In the genomic region with DNA sequence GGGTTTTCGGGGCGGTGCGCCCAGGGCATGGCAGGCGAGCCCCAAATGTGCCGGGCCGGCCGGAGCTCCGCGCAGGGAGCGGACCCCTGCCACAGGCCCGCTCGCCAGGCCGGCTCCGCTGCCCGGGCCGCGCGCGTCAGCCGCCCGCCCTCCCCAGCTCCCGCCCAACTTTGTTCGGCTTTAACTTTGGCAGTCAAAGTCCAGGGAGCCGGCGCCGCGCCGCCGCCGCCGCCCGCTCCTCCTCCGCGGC, we compare ENCODE assay signal across 3 cellular contexts.
A peak's percentile ranks its signal among the peaks of the same experiment; 100 is the strongest.
TF ChIP-seq lines count a peak whose summit lies in the region.

No MANE protein-coding gene starts in this region.

TF ChIP-seq in A549, 52 proteins besides CTCF, POLR2A, EP300 and RAD21:
- TF ChIP-seq, protein P1, sequence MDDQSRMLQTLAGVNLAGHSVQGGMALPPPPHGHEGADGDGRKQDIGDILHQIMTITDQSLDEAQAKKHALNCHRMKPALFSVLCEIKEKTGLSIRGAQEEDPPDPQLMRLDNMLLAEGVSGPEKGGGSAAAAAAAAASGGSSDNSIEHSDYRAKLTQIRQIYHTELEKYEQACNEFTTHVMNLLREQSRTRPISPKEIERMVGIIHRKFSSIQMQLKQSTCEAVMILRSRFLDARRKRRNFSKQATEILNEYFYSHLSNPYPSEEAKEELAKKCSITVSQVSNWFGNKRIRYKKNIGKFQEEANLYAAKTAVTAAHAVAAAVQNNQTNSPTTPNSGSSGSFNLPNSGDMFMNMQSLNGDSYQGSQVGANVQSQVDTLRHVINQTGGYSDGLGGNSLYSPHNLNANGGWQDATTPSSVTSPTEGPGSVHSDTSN (IDR thresholded peaks at IDR 0.05): no peak
- TF ChIP-seq RNF2 (IDR thresholded peaks at IDR 0.05; ENCODE audit: borderline replicate concordance, low read depth): no peak
- no peak for TF ChIP-seq JUNB (IDR thresholded peaks at IDR 0.05)
- no peak for TF ChIP-seq ESRRA (IDR thresholded peaks at IDR 0.05; ENCODE audit: borderline replicate concordance, low read length)
- no peak for TF ChIP-seq KDM5A (IDR thresholded peaks at IDR 0.05)
- TF ChIP-seq ELK1 (IDR thresholded peaks at IDR 0.05; ENCODE audit: low read depth, low read length): no peak
- no peak for TF ChIP-seq MAFK (IDR thresholded peaks at IDR 0.05; ENCODE audit: partially characterized antibody)
- TF ChIP-seq ZSCAN20 (CRISPR knock-in tag; IDR thresholded peaks at IDR 0.05): no peak
- no peak for TF ChIP-seq EHF (CRISPR knock-in tag; IDR thresholded peaks at IDR 0.05)
- no peak for TF ChIP-seq GATA3 (IDR thresholded peaks at IDR 0.05; ENCODE audit: borderline replicate concordance)
- no peak for TF ChIP-seq TFCP2L1 (CRISPR knock-in tag; IDR thresholded peaks at IDR 0.05)
- no peak for TF ChIP-seq FOSL2 (IDR thresholded peaks at IDR 0.05)
- TF ChIP-seq FOSL2 (CRISPR knock-in tag; IDR thresholded peaks at IDR 0.05): no peak
- TF ChIP-seq, protein P2, sequence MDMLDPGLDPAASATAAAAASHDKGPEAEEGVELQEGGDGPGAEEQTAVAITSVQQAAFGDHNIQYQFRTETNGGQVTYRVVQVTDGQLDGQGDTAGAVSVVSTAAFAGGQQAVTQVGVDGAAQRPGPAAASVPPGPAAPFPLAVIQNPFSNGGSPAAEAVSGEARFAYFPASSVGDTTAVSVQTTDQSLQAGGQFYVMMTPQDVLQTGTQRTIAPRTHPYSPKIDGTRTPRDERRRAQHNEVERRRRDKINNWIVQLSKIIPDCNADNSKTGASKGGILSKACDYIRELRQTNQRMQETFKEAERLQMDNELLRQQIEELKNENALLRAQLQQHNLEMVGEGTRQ (IDR thresholded peaks at IDR 0.05): no peak
- TF ChIP-seq HDAC2 (IDR thresholded peaks at IDR 0.05): no peak

TF ChIP-seq in H1, 55 proteins besides CTCF, POLR2A, EP300 and RAD21:
- TF ChIP-seq PHF8 (conservative IDR thresholded peaks at IDR 0.05; ENCODE audit: low read depth, low read length) (no peak), KDM4A (IDR thresholded peaks at IDR 0.05; ENCODE audit: low read depth, low read length, severe bottlenecking) (peak; percentile 56), CEBPB (IDR thresholded peaks at IDR 0.05; ENCODE audit: low read depth, low read length) (no peak), SIRT6 (IDR thresholded peaks at IDR 0.05; ENCODE audit: low read length) (no peak), KDM5A (IDR thresholded peaks at IDR 0.05; ENCODE audit: low read length) (no peak), SUZ12 (IDR thresholded peaks at IDR 0.05; ENCODE audit: low read length) (peak; percentile 32; the same call in 1 of the 2 replicates), FOSL1 (IDR thresholded peaks at IDR 0.05; ENCODE audit: insufficient read depth, low read depth, low read length) (no peak), ASH2L (IDR thresholded peaks at IDR 0.05; ENCODE audit: low read length) (no peak), ZNF274 (IDR thresholded peaks at IDR 0.05; ENCODE audit: borderline replicate concordance, extremely low read depth, low read length) (no peak), TBP (IDR thresholded peaks at IDR 0.05; ENCODE audit: low read depth, low read length) (peak; percentile 32; the same call in 1 of the 2 replicates)
TF ChIP-seq in H1: peak in this region for 3.

TF ChIP-seq in GM12891, 5 proteins besides CTCF, POLR2A, EP300 and RAD21:
- TF ChIP-seq TAF1 (IDR thresholded peaks at IDR 0.05; ENCODE audit: low read depth, low read length): no peak
- no peak for TF ChIP-seq PAX5 (IDR thresholded peaks at IDR 0.05; ENCODE audit: insufficient read depth, low read length, severe bottlenecking)
- TF ChIP-seq POLR2AphosphoS5 (IDR thresholded peaks at IDR 0.05; ENCODE audit: low read depth, low read length): no peak
- no peak for TF ChIP-seq POU2F2 (IDR thresholded peaks at IDR 0.05; ENCODE audit: low read depth, low read length)
- no peak for TF ChIP-seq SPI1 (IDR thresholded peaks at IDR 0.05; ENCODE audit: low read depth, low read length)
